9 cellular contexts compared by ENCODE assay signal in the genomic region with DNA sequence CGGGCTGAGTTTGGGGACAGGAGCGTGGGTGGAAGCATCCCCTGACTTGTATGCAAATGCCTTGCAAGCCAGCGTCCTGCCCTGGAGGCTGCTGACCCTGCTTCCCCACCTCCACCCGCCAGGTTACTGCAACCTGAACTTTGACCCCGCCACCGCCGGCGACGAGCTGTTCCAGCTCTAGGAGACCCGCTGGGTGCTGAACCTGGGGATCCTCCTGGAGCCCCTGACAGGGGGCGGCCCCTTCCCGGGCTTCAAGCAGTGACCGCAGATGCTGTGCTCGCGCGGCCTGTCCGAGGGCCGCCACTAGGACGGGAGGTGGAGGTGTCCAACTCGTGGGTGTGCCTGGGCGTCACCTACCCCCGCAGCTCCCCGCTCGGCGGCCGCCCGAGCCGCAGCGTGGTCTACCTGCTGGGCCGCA. TPM values are rescaled to one million over a fixed set of nuclear protein-coding genes. Genes with fewer than 3 reads are reported as not detected.
DNase-seq lines count a peak whose midpoint lies in the region; TF ChIP-seq lines count a peak whose summit lies in the region.
"Had no signal": no experiment of that assay in that cellular context is flagged by ENCODE, and none has a peak within 500 bp of the region (broad histone marks: within the 10 kb centered on the region; RNA-seq: fewer than 3 reads in every experiment).

No MANE protein-coding gene starts in this region.

- H3K4me1 Mint-ChIP-seq in CD8-positive, alpha-beta memory T cell = peaks cover 0 to 11% (median 5%) of the 10 kb centered on the region in 3 donors
- H3K4me1 Mint-ChIP-seq in MCF 10A (ENCODE audit: insufficient read depth, unreplicated experiment) = peaks cover 14% of the 10 kb centered on the region

- H3K36me3 ChIP-seq in CD8-positive, alpha-beta memory T cell (ENCODE audit: insufficient read depth, low read length) = no peaks in the 10 kb centered on the region
- no peaks in the 10 kb centered on the region for H3K36me3 ChIP-seq in MM.1S (replicated peaks; ENCODE audit: insufficient read depth, low read length)
- no peaks in the 10 kb centered on the region for H3K36me3 ChIP-seq in esophagus squamous epithelium
- no peaks in the 10 kb centered on the region for H3K36me3 ChIP-seq in trophoblast cell (ENCODE audit: control insufficient read depth in 1 of 2, insufficient read depth in 2 of 2, low read length in 2 of 2)
- no peaks in the 10 kb centered on the region for H3K36me3 ChIP-seq in GM23248 (ENCODE audit: low read depth)

- POLR2A ChIA-PET in CD8-positive, alpha-beta memory T cell (lab: Charles Lee) = interaction anchor here (0.6 to 1.0 kb wide), 2 partner anchors 29 to 41 kb away, joined by 3 to 4 read pairs; no protein-coding TSS in a partner anchor
- POLR2A ChIA-PET in MCF 10A (lab: Yijun Ruan, JAX) = interaction anchor here (2.3 kb wide), 1 partner anchor 12 kb away, joined by 17 read pairs; a partner anchor contains a TSS

- 40 to 90% methylated on average over 1 to 2 of the region's 30 CpGs for WGBS in esophagus squamous epithelium, 2 donors
- WGBS in trophoblast cell (ENCODE audit: extremely low coverage, insufficient coverage, insufficient read length) = no CpG with 5 or more reads among the region's 30 CpGs
- WGBS in GM23248 (ENCODE audit: low coverage in 1 of 2, low lambda C conversion rate in 2 of 2, missing lambda C conversion rate in 2 of 2), 2 experiments = 80 to 91% methylated on average over 22 to 23 of the region's 30 CpGs

- H3K4me1 ChIP-seq in CD8-positive, alpha-beta memory T cell (ENCODE audit: insufficient read depth, low read length) = peaks cover 20% of the 10 kb centered on the region
- H3K4me1 ChIP-seq in MM.1S (ENCODE audit: low read length) (no peaks in the 10 kb centered on the region), esophagus squamous epithelium (peaks cover 17 to 45% (median 30%) of the 10 kb centered on the region in 3 donors), trophoblast cell (ENCODE audit: control insufficient read depth in 1 of 2, insufficient read depth in 2 of 2, low read length in 2 of 2) (peaks cover 23 to 30% of the 10 kb centered on the region in 2 experiments), GM23248 (ENCODE audit: insufficient read depth) (peaks cover 26% of the 10 kb centered on the region)

- H3K27me3 Mint-ChIP-seq in CD8-positive, alpha-beta memory T cell = no peaks in the 10 kb centered on the region
- no peaks in the 10 kb centered on the region for H3K27me3 Mint-ChIP-seq in MCF 10A (ENCODE audit: insufficient read depth, unreplicated experiment)

- no TSS peak for BruUV-seq in MCF 10A (replicated peaks; lab: Mats Ljungman, UMichigan)

- H2BK5ac ChIP-seq in trophoblast cell (ENCODE audit: low read depth, low read length, poor library complexity) = peak overlapping the region; percentile 9

- peaks cover 18% of the 10 kb centered on the region for H3K79me1 ChIP-seq in trophoblast cell (ENCODE audit: low read length)

- H3K79me2 ChIP-seq in MM.1S (ENCODE audit: low read length) (no peaks in the 10 kb centered on the region), trophoblast cell (ENCODE audit: control insufficient read depth, insufficient read depth, low read length, poor library complexity) (peaks cover 2% of the 10 kb centered on the region), GM23248 (ENCODE audit: insufficient read depth) (no peaks in the 10 kb centered on the region)

- peak overlapping the region; percentile 89 for H4K91ac ChIP-seq in trophoblast cell (ENCODE audit: low read depth, low read length)

- CTCF ChIA-PET in CD8-positive, alpha-beta memory T cell (lab: Charles Lee) = interaction anchor here (0.8 to 1.6 kb wide), 4 partner anchors 23 to 64 kb away, joined by 3 to 5 read pairs (median 4); a partner anchor contains a TSS
- CTCF ChIA-PET in MCF 10A (lab: Yijun Ruan, JAX) = no interaction called here

- H3K27me3 ChIP-seq in CD8-positive, alpha-beta memory T cell (ENCODE audit: insufficient read depth, low read length, poor library complexity, severe bottlenecking) = no peaks in the 10 kb centered on the region
- H3K27me3 ChIP-seq in MM.1S (replicated peaks; ENCODE audit: insufficient read depth, low read length) (no peaks in the 10 kb centered on the region), esophagus squamous epithelium (no peaks in the 10 kb centered on the region), trophoblast cell (ENCODE audit: insufficient read depth, low read length) (no peaks in the 10 kb centered on the region), GM23248 (replicated peaks; ENCODE audit: insufficient read depth) (no peaks in the 10 kb centered on the region)

- H4K20me1 ChIP-seq in MM.1S (ENCODE audit: insufficient read depth, low read length) (no peaks in the 10 kb centered on the region), GM23248 (ENCODE audit: insufficient read depth) (no peaks in the 10 kb centered on the region)

- no peak for DNase-seq in CD8-positive, alpha-beta memory T cell
- DNase-seq in MM.1S (no peak), esophagus squamous epithelium (lab: John Stamatoyannopoulos, UW) (no peak), trophoblast cell (no peak), GM23248 (no peak), MCF 10A (ENCODE audit: unreplicated experiment) (no peak), SW480 (ENCODE audit: low spot score) (no peak)
- DNase-seq in stimulated activated CD4-positive, alpha-beta T cell treated with anti-CD3 and anti-CD28 coated beads, Interleukin-12 subunit alpha, Interleukin-12 subunit beta, amount 100 ng/mL, for 4 hours = no peak
- DNase-seq: Kasumi-1 had no signal

- H3K4me2 ChIP-seq in MM.1S (ENCODE audit: low read depth, low read length) = peak overlapping the region; percentile 20; the same call in 1 of the 2 replicates
- no peak overlapping the region for H3K4me2 ChIP-seq in trophoblast cell (ENCODE audit: low read length)
- H3K4me2 ChIP-seq in GM23248 (ENCODE audit: unreplicated experiment) = no peak overlapping the region

- no peaks in the 10 kb centered on the region for H3K36me3 Mint-ChIP-seq in CD8-positive, alpha-beta memory T cell
- H3K36me3 Mint-ChIP-seq in MCF 10A (ENCODE audit: insufficient read depth, unreplicated experiment) = no peaks in the 10 kb centered on the region

- H4K8ac ChIP-seq in trophoblast cell (ENCODE audit: low read depth, low read length) = peak overlapping the region; percentile 5

- H3K9me3 ChIP-seq in CD8-positive, alpha-beta memory T cell (ENCODE audit: low read length) = no peaks in the 10 kb centered on the region
- H3K9me3 ChIP-seq in MM.1S (replicated peaks; ENCODE audit: insufficient read depth, low read length) = no peaks in the 10 kb centered on the region
- H3K9me3 ChIP-seq in esophagus squamous epithelium = no peaks in the 10 kb centered on the region
- H3K9me3 ChIP-seq in trophoblast cell (ENCODE audit: insufficient read depth, low read depth, low read length) = no peaks in the 10 kb centered on the region
- no peaks in the 10 kb centered on the region for H3K9me3 ChIP-seq in GM23248 (ENCODE audit: low read depth)

- TF ChIP-seq POLR2A in esophagus squamous epithelium (IDR thresholded peaks at IDR 0.05) = no peak

- peak overlapping the region; percentile 30 for H3K4ac ChIP-seq in trophoblast cell (ENCODE audit: low read depth, low read length)

- peak overlapping the region; percentile 67 for H2BK120ac ChIP-seq in trophoblast cell (ENCODE audit: insufficient read depth, low read length, poor library complexity)

- H3K14ac ChIP-seq in trophoblast cell (ENCODE audit: low read length) = peak overlapping the region; percentile 5

- H3K4me3 ChIP-seq in CD8-positive, alpha-beta memory T cell (ENCODE audit: low read length) = no peak overlapping the region
- no peak overlapping the region for H3K4me3 ChIP-seq in MM.1S (ENCODE audit: low read length)
- peak overlapping the region; percentile 21 to 66 (median 44) for H3K4me3 ChIP-seq in esophagus squamous epithelium
- no peak overlapping the region for H3K4me3 ChIP-seq in trophoblast cell (ENCODE audit: low read depth, low read length)
- no peak overlapping the region for H3K4me3 ChIP-seq in GM23248

- H3K23ac ChIP-seq in trophoblast cell (ENCODE audit: low read length) = no peak overlapping the region

- TF ChIP-seq CTCF in MM.1S (IDR thresholded peaks at IDR 0.05; ENCODE audit: low read length) = no peak
- no peak for TF ChIP-seq CTCF in esophagus squamous epithelium (IDR thresholded peaks at IDR 0.05)
- TF ChIP-seq CTCF in MCF 10A (IDR thresholded peaks at IDR 0.05; ENCODE audit: unreplicated experiment) = no peak

- H3K27ac ChIP-seq in CD8-positive, alpha-beta memory T cell (ENCODE audit: low read depth, low read length) = no peak overlapping the region
- no peak overlapping the region for H3K27ac ChIP-seq in MM.1S (ENCODE audit: low read length)
- peak overlapping the region; percentile 67 to 82 (median 74) for H3K27ac ChIP-seq in esophagus squamous epithelium
- no peak overlapping the region for H3K27ac ChIP-seq in trophoblast cell (ENCODE audit: low read depth, low read length)
- no peak overlapping the region for H3K27ac ChIP-seq in GM23248

- no peak overlapping the region for H4K12ac ChIP-seq in trophoblast cell (ENCODE audit: low read depth, low read length)

- H3K18ac ChIP-seq in trophoblast cell (ENCODE audit: low read length) = peak overlapping the region; percentile 4

- intact Hi-C loops in esophagus squamous epithelium (cut with DNase I) = no loop called here
- intact Hi-C loops in MCF 10A (cut with micrococcal nuclease) = no loop called here

- H3K9ac ChIP-seq in MM.1S (ENCODE audit: low read length) = no peak overlapping the region
- no peak overlapping the region for H3K9ac ChIP-seq in trophoblast cell (ENCODE audit: low read length)
- H3K9ac ChIP-seq in GM23248 = no peak overlapping the region

- in situ Hi-C loops in GM23248 (cut with MboI) = no loop called here

- no peaks in the 10 kb centered on the region for H3K9me3 Mint-ChIP-seq in CD8-positive, alpha-beta memory T cell
- no peaks in the 10 kb centered on the region for H3K9me3 Mint-ChIP-seq in MCF 10A (ENCODE audit: unreplicated experiment)

- H3K27ac Mint-ChIP-seq in CD8-positive, alpha-beta memory T cell = peak overlapping the region in 2 of 8 donors; percentile 50 to 95
- H3K27ac Mint-ChIP-seq in MCF 10A (ENCODE audit: low read depth, unreplicated experiment) = no peak overlapping the region

- peak overlapping the region; percentile 60 to 87 (median 75) for H3K4me3 Mint-ChIP-seq in CD8-positive, alpha-beta memory T cell
- no peak overlapping the region for H3K4me3 Mint-ChIP-seq in MCF 10A (ENCODE audit: unreplicated experiment)

- H3F3A ChIP-seq in MM.1S (ENCODE audit: insufficient read depth, low read length) (no peaks in the 10 kb centered on the region), GM23248 (ENCODE audit: insufficient read depth) (peaks cover 10% of the 10 kb centered on the region)

- peak overlapping the region; percentile 23 for H2BK12ac ChIP-seq in trophoblast cell (ENCODE audit: low read length)

- H2AFZ ChIP-seq in MM.1S (ENCODE audit: low read length) (no peak overlapping the region), trophoblast cell (ENCODE audit: insufficient read depth, low read length, poor library complexity) (peak overlapping the region; percentile 1), GM23248 (no peak overlapping the region)

- peak overlapping the region; percentile 89 for H2AK5ac ChIP-seq in trophoblast cell (ENCODE audit: low read length)

- H3K9me2 ChIP-seq in MM.1S (replicated peaks; ENCODE audit: insufficient read depth, low read length) = no peaks in the 10 kb centered on the region
- H3K9me2 ChIP-seq in GM23248 (ENCODE audit: insufficient read depth) = no peaks in the 10 kb centered on the region

RNA-seq across cellular contexts. Expression of a gene that starts 10.7 kb away (rescaled TPM):
- total RNA-seq in CD8-positive, alpha-beta memory T cell = 1 to 10 TPM; 1.3 to 1.9 TPM
- 0.82 TPM for polyA plus RNA-seq in CD8-positive, alpha-beta memory T cell
- total RNA-seq in esophagus squamous epithelium (10 to 100 TPM; 13.4 to 22.9 (median 17.4) TPM), MCF 10A (2022) (26.0 and 33.1 TPM in 2 replicates)
- polyA plus RNA-seq in trophoblast cell (2013) = 18.8 and 19.2 TPM in 2 replicates
- 10.6 and 11.1 TPM in 2 replicates for total RNA-seq in GM23248 (2014; rRNA removed; shearing (Covaris generic))
- polyA plus RNA-seq in GM23248 (2016; fragmentation: Nextera tagmentation; extraction: Ambion mirVana) = 4.8 and 5.4 TPM in 2 replicates

RNA-seq across cellular contexts. Expression of a gene that starts 30.1 kb away (rescaled TPM):
- 10 to 100 TPM; 22.2 to 23.8 TPM for total RNA-seq in CD8-positive, alpha-beta memory T cell
- 8.0 TPM for polyA plus RNA-seq in CD8-positive, alpha-beta memory T cell
- total RNA-seq in esophagus squamous epithelium (10 to 100 TPM; 11.5 to 17.6 (median 14.2) TPM), MCF 10A (2022) (11.9 and 12.8 TPM in 2 replicates)
- polyA plus RNA-seq in trophoblast cell (2013) = 17.4 and 18.4 TPM in 2 replicates
- total RNA-seq in GM23248 (2014; rRNA removed; shearing (Covaris generic)) = 19.9 and 25.5 TPM in 2 replicates
- polyA plus RNA-seq in GM23248 (2016; fragmentation: Nextera tagmentation; extraction: Ambion mirVana) = 6.5 and 7.7 TPM in 2 replicates

RNA-seq across cellular contexts. Expression of a gene that starts 30.3 kb away (rescaled TPM):
- 100 to 1,000 TPM; 179 to 198 TPM for total RNA-seq in CD8-positive, alpha-beta memory T cell
- 345 TPM for polyA plus RNA-seq in CD8-positive, alpha-beta memory T cell
- total RNA-seq in esophagus squamous epithelium = 100 to 1,000 TPM; 252 to 300 (median 277) TPM
- 250 and 260 TPM in 2 replicates for polyA plus RNA-seq in trophoblast cell (2013)
- 215 and 287 TPM in 2 replicates for total RNA-seq in GM23248 (2014; rRNA removed; shearing (Covaris generic))
- polyA plus RNA-seq in GM23248 (2016; fragmentation: Nextera tagmentation; extraction: Ambion mirVana) = 511 and 522 TPM in 2 replicates
- total RNA-seq in MCF 10A (2022) = 362 and 455 TPM in 2 replicates

RNA-seq across cellular contexts. Expression of a gene that starts 32.7 kb away (rescaled TPM):
- 10 to 100 TPM; 15.2 to 15.9 TPM for total RNA-seq in CD8-positive, alpha-beta memory T cell
- 4.0 TPM for polyA plus RNA-seq in CD8-positive, alpha-beta memory T cell
- 1 to 10 TPM; 4.0 to 9.1 (median 5.3) TPM for total RNA-seq in esophagus squamous epithelium
- 8.6 and 8.7 TPM in 2 replicates for polyA plus RNA-seq in trophoblast cell (2013)
- 1.3 and 3.8 TPM in 2 replicates for total RNA-seq in GM23248 (2014; rRNA removed; shearing (Covaris generic))
- polyA plus RNA-seq in GM23248 (2016; fragmentation: Nextera tagmentation; extraction: Ambion mirVana) = 9.8 and 11.3 TPM in 2 replicates
- 9.3 and 13.3 TPM in 2 replicates for total RNA-seq in MCF 10A (2022)

RNA-seq across cellular contexts. Expression of a gene that starts 54.5 kb away (rescaled TPM):
- 10 to 100 TPM; 75.7 to 84.8 TPM for total RNA-seq in CD8-positive, alpha-beta memory T cell
- polyA plus RNA-seq in CD8-positive, alpha-beta memory T cell = 42.3 TPM
- 10 to 100 TPM; 81.7 to 97.5 (median 88.4) TPM for total RNA-seq in esophagus squamous epithelium
- polyA plus RNA-seq in trophoblast cell (2013) = 45.3 and 47.2 TPM in 2 replicates
- 51.5 and 60.8 TPM in 2 replicates for total RNA-seq in GM23248 (2014; rRNA removed; shearing (Covaris generic))
- 66.5 and 67.9 TPM in 2 replicates for polyA plus RNA-seq in GM23248 (2016; fragmentation: Nextera tagmentation; extraction: Ambion mirVana)
- 105 and 113 TPM in 2 replicates for total RNA-seq in MCF 10A (2022)

Comparison
In these comparisons a context has a peak if more than half of its experiments do, and no peak if none do; other contexts are left out.
1. H3K27ac ChIP-seq: peak in esophagus squamous epithelium (4 of 4); none in CD8-positive, alpha-beta memory T cell (single experiment), MM.1S (single experiment), trophoblast cell (single experiment) and GM23248 (single experiment).
2. H3K4me3 ChIP-seq: peak in esophagus squamous epithelium (4 of 4); none in CD8-positive, alpha-beta memory T cell (single experiment), MM.1S (single experiment), trophoblast cell (single experiment) and GM23248 (single experiment).